ENCODE assay signal across 20 cellular contexts in genomic region chr11:11965192-11965591, GRCh38.
"Had no signal": no experiment of that assay in that cellular context is flagged by ENCODE, and none has a peak within 500 bp of the region (broad histone marks: within the 10 kb centered on the region; RNA-seq: fewer than 3 reads in every experiment).

No MANE protein-coding gene starts in this region.

- H3K27me3 ChIP-seq: breast epithelium, gastroesophageal sphincter, stomach, suprapubic skin, tibial nerve had no signal

- H3K4me3 ChIP-seq: breast epithelium, gastroesophageal sphincter, left lung, stomach, suprapubic skin, tibial nerve had no signal

- H3K9me3 ChIP-seq: breast epithelium, gastroesophageal sphincter, left lung, stomach, suprapubic skin had no signal

- H3K27ac ChIP-seq: breast epithelium, epithelial cell of prostate, gastroesophageal sphincter, left lung, suprapubic skin, WERI-Rb-1 had no signal

- ATAC-seq: gastroesophageal sphincter; left lung; naive thymus-derived CD8-positive, alpha-beta T cell had no signal

- H3K36me3 ChIP-seq: breast epithelium, left lung, WERI-Rb-1 had no signal

- DNase-seq: activated CD4-positive, alpha-beta T cell treated with anti-CD3 and anti-CD28 coated beads, Interleukin-2, amount 50 U/mL, for 1 hour; activated CD4-positive, CD25-positive, alpha-beta regulatory T cell treated with anti-CD3 and anti-CD28 coated beads, Interleukin-2, amount 50 U/mL, for 72 hours; activated naive CD4-positive, alpha-beta T cell treated with Interleukin-2 at 50 U/mL for 16 hours; activated naive CD8-positive, alpha-beta T cell treated with anti-CD3 and anti-CD28 coated beads, Interleukin-2, amount 10 ng/mL, durations not matched to agents 7 days and 5 days; activated T-cell treated with anti-CD3 and anti-CD28 coated beads, Interleukin-2, amount 50 U/mL, for 1 hour; amniotic stem cell; cerebellar nuclear complex; cortex of kidney; left lung; mammary epithelial cell; naive thymus-derived CD8-positive, alpha-beta T cell; stimulated activated CD4-positive, alpha-beta T cell treated with anti-CD3 and anti-CD28 coated beads, Interleukin-1b, Interleukin-23, amount 100 ng/mL, for 48 hours; stomach; T-helper 1 cell; WERI-Rb-1 had no signal
